ENCODE assay signal across 8 cellular contexts in the genomic region with DNA sequence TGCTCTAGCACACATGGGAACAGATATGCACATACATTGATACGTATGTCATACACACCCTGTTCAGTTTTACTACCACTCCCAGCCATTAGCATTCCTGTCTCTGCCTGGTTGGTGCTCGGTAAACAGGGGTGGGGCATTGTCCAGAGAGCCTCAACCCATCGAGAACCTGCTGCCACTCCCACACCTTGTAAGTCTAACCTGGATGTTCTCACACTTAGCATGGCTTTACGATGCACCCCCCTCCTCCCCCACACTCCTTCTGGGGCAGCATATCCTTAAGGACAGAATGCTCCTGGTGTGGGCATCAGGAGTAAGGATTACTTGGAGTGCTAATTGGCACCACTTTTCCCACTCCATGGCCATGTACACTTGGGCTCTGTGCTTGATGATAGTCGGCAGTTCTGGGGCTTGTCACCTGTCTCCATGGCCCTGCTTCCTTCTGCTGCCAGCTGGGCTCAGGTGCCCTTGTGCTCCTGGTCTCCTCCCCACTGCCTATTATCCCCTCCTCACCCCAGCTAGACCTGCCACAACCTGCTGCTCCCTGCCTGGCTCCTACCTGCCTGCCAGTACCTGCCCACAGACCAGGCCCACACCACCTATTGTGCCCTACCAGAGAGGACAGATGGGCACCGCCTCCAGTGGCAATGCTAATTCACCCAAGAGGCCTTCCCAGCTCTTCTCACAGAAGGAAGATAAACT. TPM values are rescaled to one million over a fixed set of nuclear protein-coding genes. Genes with fewer than 3 reads are reported as not detected.
DNase-seq lines count a peak whose midpoint lies in the region; TF ChIP-seq lines count a peak whose summit lies in the region.

No MANE protein-coding gene starts in this region.

- H3K27ac Mint-ChIP-seq in activated CD4-positive, alpha-beta T cell treated with anti-CD3 and anti-CD28 coated beads, Interleukin-2, amount 10 ng/mL, durations not matched to agents 24 days and 14 days: no peak overlapping the region
- H3K27ac Mint-ChIP-seq in glutamatergic neuron (ENCODE audit: unreplicated experiment): no peak overlapping the region

- no peak for DNase-seq in activated CD4-positive, alpha-beta T cell treated with anti-CD3 and anti-CD28 coated beads, Interleukin-2, amount 10 ng/mL, durations not matched to agents 24 days and 14 days
- no peak for DNase-seq in activated CD4-positive, alpha-beta T cell treated with anti-CD3 and anti-CD28 coated beads, Interleukin-2, amount 50 U/mL, for 1 hour
- peak in 1 of 2 experiments; percentile 67 for DNase-seq in PC-9
- DNase-seq in glutamatergic neuron: no peak
- DNase-seq in suprapubic skin (ENCODE audit: low spot score in 2 of 2): peak in 1 of 2 donors; percentile 78
- no peak for DNase-seq in NCI-H1436 treated with DMSO at 0.1 percent for 48 hours (lab: John Stamatoyannopoulos, UW)
- no peak for DNase-seq in iPS-NIHi7 (ENCODE audit: extremely low spot score)
- DNase-seq in HCEC 1CT: no peak

- H3K4me1 Mint-ChIP-seq in activated CD4-positive, alpha-beta T cell treated with anti-CD3 and anti-CD28 coated beads, Interleukin-2, amount 10 ng/mL, durations not matched to agents 24 days and 14 days: peaks cover 12% of the 10 kb centered on the region
- peaks cover 1% of the 10 kb centered on the region for H3K4me1 Mint-ChIP-seq in glutamatergic neuron (ENCODE audit: low read depth, unreplicated experiment)

- CTCF ChIA-PET in PC-9 (lab: Charles Lee): interaction anchor here (0.6 kb wide), 1 partner anchor 264 kb away, joined by 5 read pairs; no protein-coding TSS in a partner anchor

- H3K27me3 ChIP-seq in PC-9 (ENCODE audit: insufficient read depth, low read depth) (no peaks in the 10 kb centered on the region), suprapubic skin (no peaks in the 10 kb centered on the region)

- peak overlapping the region; percentile 31; the same call in 1 of the 2 replicates for H2AFZ ChIP-seq in PC-9

- H3K9me2 ChIP-seq in PC-9 (ENCODE audit: insufficient read depth): no peaks in the 10 kb centered on the region

- peak overlapping the region; percentile 97 for H3K4me2 ChIP-seq in PC-9

- no peaks in the 10 kb centered on the region for H4K20me1 ChIP-seq in PC-9 (ENCODE audit: insufficient read depth)

- H3K36me3 ChIP-seq in PC-9 (ENCODE audit: low read depth) (no peaks in the 10 kb centered on the region), suprapubic skin (peaks cover 22% of the 10 kb centered on the region)

- H3K9me3 ChIP-seq in PC-9 (ENCODE audit: insufficient read depth, low read depth) (no peaks in the 10 kb centered on the region), suprapubic skin (no peaks in the 10 kb centered on the region)

- peak overlapping the region; percentile 39 for H3K4me3 Mint-ChIP-seq in activated CD4-positive, alpha-beta T cell treated with anti-CD3 and anti-CD28 coated beads, Interleukin-2, amount 10 ng/mL, durations not matched to agents 24 days and 14 days
- H3K4me3 Mint-ChIP-seq in glutamatergic neuron (ENCODE audit: unreplicated experiment): peak overlapping the region; percentile 67

- no TSS peak for BruUV-seq in PC-9 (replicated peaks; lab: Mats Ljungman, UMichigan)

- TF ChIP-seq POLR2A in suprapubic skin (IDR thresholded peaks at IDR 0.05): no peak

- no peaks in the 10 kb centered on the region for H3K9me3 Mint-ChIP-seq in activated CD4-positive, alpha-beta T cell treated with anti-CD3 and anti-CD28 coated beads, Interleukin-2, amount 10 ng/mL, durations not matched to agents 24 days and 14 days
- peaks cover 2% of the 10 kb centered on the region for H3K9me3 Mint-ChIP-seq in glutamatergic neuron (ENCODE audit: unreplicated experiment)

- WGBS in suprapubic skin: 52% methylated on average over 6 of the region's 6 CpGs

- H3K79me2 ChIP-seq in PC-9 (ENCODE audit: low read depth): 0 out of 2 replicates have a peak, but pooled peaks cover 4% of the 10 kb centered on the region

- no peak for TF ChIP-seq EP300 in suprapubic skin (IDR thresholded peaks at IDR 0.05)

- intact Hi-C loops in activated CD4-positive, alpha-beta T cell treated with anti-CD3 and anti-CD28 coated beads, Interleukin-2, amount 10 ng/mL, durations not matched to agents 24 days and 14 days (cut with micrococcal nuclease): loop anchor here (2.0 kb wide), 1 partner anchor 64 kb away; no protein-coding TSS in a partner anchor
- intact Hi-C loops in PC-9 (cut with micrococcal nuclease; ENCODE audit: unreplicated experiment): no loop called here

- H3K4me3 ChIP-seq in PC-9: peak overlapping the region; percentile 81; the same call in 1 of the 2 replicates
- H3K4me3 ChIP-seq in suprapubic skin: peak overlapping the region; percentile 67

- H3K36me3 Mint-ChIP-seq in activated CD4-positive, alpha-beta T cell treated with anti-CD3 and anti-CD28 coated beads, Interleukin-2, amount 10 ng/mL, durations not matched to agents 24 days and 14 days (ENCODE audit: low read depth): peaks cover 23% of the 10 kb centered on the region
- no peaks in the 10 kb centered on the region for H3K36me3 Mint-ChIP-seq in glutamatergic neuron (ENCODE audit: unreplicated experiment)

- POLR2A ChIA-PET in PC-9 (lab: Charles Lee; ENCODE audit: unreplicated experiment): no interaction called here

- no peaks in the 10 kb centered on the region for H3K27me3 Mint-ChIP-seq in activated CD4-positive, alpha-beta T cell treated with anti-CD3 and anti-CD28 coated beads, Interleukin-2, amount 10 ng/mL, durations not matched to agents 24 days and 14 days
- peaks cover 6% of the 10 kb centered on the region for H3K27me3 Mint-ChIP-seq in glutamatergic neuron (ENCODE audit: unreplicated experiment)

- H3K4me1 ChIP-seq in PC-9 (replicated peaks; ENCODE audit: insufficient read depth) (peaks cover 55% of the 10 kb centered on the region), suprapubic skin (peaks cover 39% of the 10 kb centered on the region)

- no peak overlapping the region for H3K27ac ChIP-seq in PC-9
- H3K27ac ChIP-seq in suprapubic skin: peak overlapping the region; percentile 88

- TF ChIP-seq CTCF in PC-9 (conservative IDR thresholded peaks at IDR 0.05) (no peak), glutamatergic neuron (IDR thresholded peaks at IDR 0.05; ENCODE audit: partially characterized antibody, unreplicated experiment) (no peak), suprapubic skin (IDR thresholded peaks at IDR 0.05) (no peak)

- peaks cover 55% of the 10 kb centered on the region for H3F3A ChIP-seq in PC-9 (ENCODE audit: insufficient read depth, low read depth)

RNA-seq across cellular contexts. Expression of gene RAPGEFL1, which starts 0.7 kb away (rescaled TPM):
- 11.5 and 11.9 TPM in 2 replicates for total RNA-seq in activated CD4-positive, alpha-beta T cell treated with anti-CD3 and anti-CD28 coated beads, Interleukin-2, amount 10 ng/mL, durations not matched to agents 24 days and 14 days
- total RNA-seq in PC-9 (2021) (14.0 and 14.9 TPM in 2 replicates), glutamatergic neuron (ENCODE audit: unreplicated experiment) (25.3 TPM), suprapubic skin (100 to 1,000 TPM; 221 to 547 (median 297) TPM)

RNA-seq across cellular contexts. Expression of gene CASC3, which starts 36.2 kb away (rescaled TPM):
- 108 and 109 TPM in 2 replicates for total RNA-seq in activated CD4-positive, alpha-beta T cell treated with anti-CD3 and anti-CD28 coated beads, Interleukin-2, amount 10 ng/mL, durations not matched to agents 24 days and 14 days
- total RNA-seq in PC-9 (2021): 45.8 and 51.5 TPM in 2 replicates
- 145 TPM for total RNA-seq in glutamatergic neuron (ENCODE audit: unreplicated experiment)
- total RNA-seq in suprapubic skin: 10 to 100 TPM; 42.9 to 92.5 (median 61.2) TPM

RNA-seq across cellular contexts. Expression of gene WIPF2, which starts 42.5 kb away (rescaled TPM):
- total RNA-seq in activated CD4-positive, alpha-beta T cell treated with anti-CD3 and anti-CD28 coated beads, Interleukin-2, amount 10 ng/mL, durations not matched to agents 24 days and 14 days: 19.9 and 25.5 TPM in 2 replicates
- total RNA-seq in PC-9 (2021) (23.4 and 37.2 TPM in 2 replicates), glutamatergic neuron (ENCODE audit: unreplicated experiment) (25.4 TPM), suprapubic skin (10 to 100 TPM; 18.2 to 25.5 (median 21.6) TPM)

RNA-seq across cellular contexts. Expression of gene MSL1, which starts 54.8 kb away (rescaled TPM):
- 92.7 and 98.5 TPM in 2 replicates for total RNA-seq in activated CD4-positive, alpha-beta T cell treated with anti-CD3 and anti-CD28 coated beads, Interleukin-2, amount 10 ng/mL, durations not matched to agents 24 days and 14 days
- total RNA-seq in PC-9 (2021) (56.8 and 61.8 TPM in 2 replicates), glutamatergic neuron (ENCODE audit: unreplicated experiment) (110 TPM), suprapubic skin (100 to 1,000 TPM in 1 of 4 donors, 10 to 100 TPM in 3; 69.3 to 166 (median 86.9) TPM)
